Comparison of ENCODE assay signal across 21 cellular contexts in the genomic region with DNA sequence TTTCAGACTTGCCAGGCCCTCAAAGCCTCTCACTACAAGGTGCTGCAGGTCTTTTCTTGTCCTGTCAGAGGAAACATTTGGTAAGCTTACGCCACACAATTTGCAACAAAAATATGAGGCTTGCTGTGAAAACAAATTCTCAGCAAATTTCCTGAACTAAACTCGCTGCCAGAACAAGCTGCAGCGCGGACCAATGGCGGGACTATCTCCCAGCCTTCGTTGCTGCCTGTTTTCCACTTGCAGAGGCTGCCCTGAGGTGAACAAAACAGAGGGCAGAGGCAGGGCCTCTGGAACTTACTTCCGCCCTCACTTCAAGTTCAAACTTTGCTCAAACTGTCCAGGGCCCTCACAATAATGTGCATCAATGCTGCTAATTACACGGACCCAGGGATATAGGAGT. TPM values are rescaled to one million over a fixed set of nuclear protein-coding genes. Genes with fewer than 3 reads are reported as not detected.
A peak's percentile ranks its signal among the peaks of the same experiment; 100 is the strongest.
DNase-seq lines count a peak whose midpoint lies in the region; ATAC-seq, FAIRE-seq and TF ChIP-seq lines count a peak whose summit lies in the region.
"Had no signal": no experiment of that assay in that cellular context is flagged by ENCODE, and none has a peak within 500 bp of the region (broad histone marks: within the 10 kb centered on the region; RNA-seq: fewer than 3 reads in every experiment).

No MANE protein-coding gene starts in this region.

- no peak for TF ChIP-seq POLR2A in prostate gland (IDR thresholded peaks at IDR 0.05)

- H3K36me3 ChIP-seq in GM23338 (ENCODE audit: insufficient read depth) (peaks cover 10% of the 10 kb centered on the region), bronchial epithelial cell (ENCODE audit: control insufficient read depth, insufficient read depth, low read length) (peaks cover 17% of the 10 kb centered on the region), prostate gland (no peaks in the 10 kb centered on the region)

- TF ChIP-seq CTCF in GM23338 (conservative IDR thresholded peaks at IDR 0.05; ENCODE audit: low read depth in 2 of 2) (no peak), bronchial epithelial cell (IDR thresholded peaks at IDR 0.05; ENCODE audit: insufficient read depth, low read length, severe bottlenecking) (no peak), prostate gland (IDR thresholded peaks at IDR 0.05) (no peak)

- 0 out of 2 replicates have a peak, but pooled peaks cover 8% of the 10 kb centered on the region for H3F3A ChIP-seq in GM23338 (replicated peaks; ENCODE audit: low read depth)

- H3K27me3 ChIP-seq in GM23338 (ENCODE audit: insufficient read depth) (no peaks in the 10 kb centered on the region), bronchial epithelial cell (ENCODE audit: control insufficient read depth, insufficient read depth, low read length) (no peaks in the 10 kb centered on the region), prostate gland (replicated peaks; ENCODE audit: insufficient read depth) (no peaks in the 10 kb centered on the region)
- H3K27me3 ChIP-seq: brain microvascular endothelial cell, MG63, tibial nerve had no signal

- no peaks in the 10 kb centered on the region for H3K9me2 ChIP-seq in GM23338 (ENCODE audit: insufficient read depth)

- ATAC-seq in GM23338 (no peak), HG02938 (IDR thresholded peaks at IDR 0.05; ENCODE audit: unreplicated experiment) (no peak), HG03565 (IDR thresholded peaks at IDR 0.05; ENCODE audit: unreplicated experiment) (no peak)
- ATAC-seq: left cardiac atrium had no signal

- H3K9me3 ChIP-seq in prostate gland, result no peaks in the 10 kb centered on the region
- H3K9me3 ChIP-seq: MG63, tibial nerve had no signal

- 0 out of 2 replicates have a peak, but pooled peaks cover 2% of the 10 kb centered on the region for H3K4me1 ChIP-seq in GM23338 (ENCODE audit: insufficient read depth)
- H3K4me1 ChIP-seq in prostate gland (replicated peaks), result peaks cover 15% of the 10 kb centered on the region

- intact Hi-C loops in prostate gland (cut with DNase I), result loop anchor here (5.0 kb wide), 1 partner anchor 112 kb away; no protein-coding TSS in a partner anchor

- H3K27ac ChIP-seq in GM23338 (ENCODE audit: low read depth), result peak overlapping the region; percentile 26; the same call in 1 of the 2 replicates
- peak overlapping the region; percentile 12 to 33 for H3K27ac ChIP-seq in prostate gland
- H3K27ac ChIP-seq: 22Rv1, brain microvascular endothelial cell had no signal

- H4K20me1 ChIP-seq in GM23338 (replicated peaks; ENCODE audit: insufficient read depth), result peaks cover 14% of the 10 kb centered on the region

- H3K4me2 ChIP-seq in GM23338, result no peak overlapping the region

- no peak overlapping the region for H2AFZ ChIP-seq in GM23338

- WGBS in prostate gland, result 48% methylated on average over 8 of the region's 8 CpGs

- H3K9me3 Mint-ChIP-seq in T-helper 1 cell treated with Interleukin-12 subunit alpha and Interleukin-12 subunit beta and Interleukin-4 antibody, amounts not matched to agents 30 μg/mL and 1 μg/mL, for 36 hours, result no peaks in the 10 kb centered on the region
- no peaks in the 10 kb centered on the region for H3K9me3 Mint-ChIP-seq in GM23338
- H3K9me3 Mint-ChIP-seq: CD14-positive monocyte had no signal

- peak overlapping the region; percentile 70 for H3K27ac Mint-ChIP-seq in T-helper 1 cell treated with Interleukin-12 subunit alpha and Interleukin-12 subunit beta and Interleukin-4 antibody, amounts not matched to agents 30 μg/mL and 1 μg/mL, for 36 hours
- no peak overlapping the region for H3K27ac Mint-ChIP-seq in GM23338

- H3K4me3 Mint-ChIP-seq in T-helper 1 cell treated with Interleukin-12 subunit alpha and Interleukin-12 subunit beta and Interleukin-4 antibody, amounts not matched to agents 30 μg/mL and 1 μg/mL, for 36 hours, result no peak overlapping the region
- no peak overlapping the region for H3K4me3 Mint-ChIP-seq in GM23338
- H3K4me3 Mint-ChIP-seq: CD14-positive monocyte had no signal

- no peaks in the 10 kb centered on the region for H3K27me3 Mint-ChIP-seq in T-helper 1 cell treated with Interleukin-12 subunit alpha and Interleukin-12 subunit beta and Interleukin-4 antibody, amounts not matched to agents 30 μg/mL and 1 μg/mL, for 36 hours (ENCODE audit: low read depth)
- H3K27me3 Mint-ChIP-seq in GM23338 (ENCODE audit: insufficient read depth, low read depth, poor library complexity), result peaks cover 9% of the 10 kb centered on the region

- H3K79me2 ChIP-seq in GM23338 (replicated peaks; ENCODE audit: insufficient read depth), result 0 out of 2 replicates have a peak, but pooled peaks cover 3% of the 10 kb centered on the region

- H3K4me3 ChIP-seq in GM23338 (no peak overlapping the region), bronchial epithelial cell (ENCODE audit: low read depth, low read length) (no peak overlapping the region), prostate gland (no peak overlapping the region)
- H3K4me3 ChIP-seq: MG63, tibial nerve had no signal

- DNase-seq in T-helper 1 cell, result no peak
- DNase-seq in GM23338 (ENCODE audit: low spot score), result no peak
- peak; percentile 69 for DNase-seq in bronchial epithelial cell (ENCODE audit: low read depth)
- no peak for DNase-seq in prostate gland (ENCODE audit: low spot score)
- DNase-seq in T-helper 9 cell, result no peak
- DNase-seq: activated gamma-delta T cell, brain microvascular endothelial cell, DND-41, HCEC 1CT, left cardiac atrium, MG63, NCI-H187 treated with DMSO at 0.1 percent for 48 hours, NCI-H446, SHP77 had no signal

- H3K4me1 Mint-ChIP-seq in T-helper 1 cell treated with Interleukin-12 subunit alpha and Interleukin-12 subunit beta and Interleukin-4 antibody, amounts not matched to agents 30 μg/mL and 1 μg/mL, for 36 hours (ENCODE audit: low read depth), result peaks cover 49% of the 10 kb centered on the region
- H3K4me1 Mint-ChIP-seq in GM23338, result peaks cover 23% of the 10 kb centered on the region

- H3K36me3 Mint-ChIP-seq in T-helper 1 cell treated with Interleukin-12 subunit alpha and Interleukin-12 subunit beta and Interleukin-4 antibody, amounts not matched to agents 30 μg/mL and 1 μg/mL, for 36 hours (ENCODE audit: low read depth), result peaks cover 31% of the 10 kb centered on the region
- peaks cover 54% of the 10 kb centered on the region for H3K36me3 Mint-ChIP-seq in GM23338 (ENCODE audit: low read depth)

- FAIRE-seq in bronchial epithelial cell (lab: Jason Lieb, UNC), result no peak
- FAIRE-seq: GM19239 had no signal

TF ChIP-seq in GM23338, 12 proteins besides CTCF, POLR2A, EP300 and RAD21 (continues in another document):
- TF ChIP-seq POLR2AphosphoS5 (IDR thresholded peaks at IDR 0.05; ENCODE audit: low read depth), result no peak
- no peak for TF ChIP-seq STAT1 (IDR thresholded peaks at IDR 0.05; ENCODE audit: unreplicated experiment)
- no peak for TF ChIP-seq EZH2 (IDR thresholded peaks at IDR 0.05; ENCODE audit: low read depth, unreplicated experiment)
- no peak for TF ChIP-seq NANOG (IDR thresholded peaks at IDR 0.05; ENCODE audit: borderline replicate concordance)
- no peak for TF ChIP-seq ZNF331 (CRISPR knock-in tag; IDR thresholded peaks at IDR 0.05; ENCODE audit: low read depth)
- TF ChIP-seq CREB1 (CRISPR knock-in tag; IDR thresholded peaks at IDR 0.05; ENCODE audit: low read depth), result no peak
- TF ChIP-seq JUNB (IDR thresholded peaks at IDR 0.05; ENCODE audit: unreplicated experiment), result no peak

RNA-seq across cellular contexts. Expression of a gene that starts 12.4 kb away (rescaled TPM):
- 33.9 and 48.9 TPM in 2 replicates for total RNA-seq in GM23338 (2014; rRNA removed; shearing (Covaris generic))
- polyA plus RNA-seq in GM23338 (2016; fragmentation: Nextera tagmentation; extraction: Ambion mirVana), result 379 and 450 TPM in 2 replicates
- 47.1 and 49.7 TPM in 2 replicates for total RNA-seq in bronchial epithelial cell
- 10 to 100 TPM; 24.5 to 25.7 TPM for total RNA-seq in prostate gland

RNA-seq across cellular contexts. Expression of a gene that starts 47.6 kb away (rescaled TPM):
- total RNA-seq in GM23338 (2014; rRNA removed; shearing (Covaris generic)), result 0.14 TPM in 1 of 2 replicates, not detected in the other
- polyA plus RNA-seq in GM23338 (2016; fragmentation: Nextera tagmentation; extraction: Ambion mirVana), result 0.16 TPM in 2 replicates
- under 0.01 and 0.13 TPM in 2 replicates for total RNA-seq in bronchial epithelial cell
- total RNA-seq in prostate gland, result 1 to 10 TPM; 2.5 to 3.1 TPM
- polyA plus RNA-seq: CD14-positive monocyte had no signal
